ENCODE assay signal across 1 cellular context in genomic region chr7:70210200-70210960, GRCh38.
TF ChIP-seq lines count a peak whose summit lies in the region.

No MANE protein-coding gene starts in this region.

TF ChIP-seq in SK-N-SH, 30 proteins besides CTCF, POLR2A, EP300 and RAD21 (continued from another document):
- TF ChIP-seq IRF3 (IDR thresholded peaks at IDR 0.05; ENCODE audit: low read depth, low read length) (0 out of 2 replicates have a peak, but pooled peaks have one; percentile 14), REST (IDR thresholded peaks at IDR 0.05; ENCODE audit: low read depth, low read length) (no peak), POLR2AphosphoS5 (IDR thresholded peaks at IDR 0.05; ENCODE audit: low read depth, low read length) (0 out of 2 replicates have a peak, but pooled peaks have one; percentile 55), RFX5 (IDR thresholded peaks at IDR 0.05; ENCODE audit: low read length) (no peak), TEAD4 (IDR thresholded peaks at IDR 0.05; ENCODE audit: borderline replicate concordance, insufficient read depth) (peak; percentile 56; the same call in 1 of the 2 replicates), GATA2 (CRISPR knock-in tag; IDR thresholded peaks at IDR 0.05) (peak; percentile 76), NRF1 (IDR thresholded peaks at IDR 0.05; ENCODE audit: low read depth, low read length) (no peak), RCOR1 (IDR thresholded peaks at IDR 0.05; ENCODE audit: low read length) (peak; percentile 97), SMC3 (IDR thresholded peaks at IDR 0.05; ENCODE audit: low read depth, low read length) (no peak), CHD2 (IDR thresholded peaks at IDR 0.05; ENCODE audit: low read length, partially characterized antibody) (peak; percentile 12), FOXM1 (IDR thresholded peaks at IDR 0.05; ENCODE audit: low read depth) (peak; percentile 76), GABPA (IDR thresholded peaks at IDR 0.05; ENCODE audit: low read depth) (no peak), SIN3A (IDR thresholded peaks at IDR 0.05; ENCODE audit: borderline replicate concordance, low read depth, low read length) (no peak), MXI1 (IDR thresholded peaks at IDR 0.05; ENCODE audit: low read depth, low read length) (no peak), TCF12 (IDR thresholded peaks at IDR 0.05) (peak; percentile 47)
- TF ChIP-seq, protein P1, sequence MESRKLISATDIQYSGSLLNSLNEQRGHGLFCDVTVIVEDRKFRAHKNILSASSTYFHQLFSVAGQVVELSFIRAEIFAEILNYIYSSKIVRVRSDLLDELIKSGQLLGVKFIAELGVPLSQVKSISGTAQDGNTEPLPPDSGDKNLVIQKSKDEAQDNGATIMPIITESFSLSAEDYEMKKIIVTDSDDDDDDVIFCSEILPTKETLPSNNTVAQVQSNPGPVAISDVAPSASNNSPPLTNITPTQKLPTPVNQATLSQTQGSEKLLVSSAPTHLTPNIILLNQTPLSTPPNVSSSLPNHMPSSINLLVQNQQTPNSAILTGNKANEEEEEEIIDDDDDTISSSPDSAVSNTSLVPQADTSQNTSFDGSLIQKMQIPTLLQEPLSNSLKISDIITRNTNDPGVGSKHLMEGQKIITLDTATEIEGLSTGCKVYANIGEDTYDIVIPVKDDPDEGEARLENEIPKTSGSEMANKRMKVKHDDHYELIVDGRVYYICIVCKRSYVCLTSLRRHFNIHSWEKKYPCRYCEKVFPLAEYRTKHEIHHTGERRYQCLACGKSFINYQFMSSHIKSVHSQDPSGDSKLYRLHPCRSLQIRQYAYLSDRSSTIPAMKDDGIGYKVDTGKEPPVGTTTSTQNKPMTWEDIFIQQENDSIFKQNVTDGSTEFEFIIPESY (IDR thresholded peaks at IDR 0.05; ENCODE audit: borderline replicate concordance, low read depth) = no peak
